23 cellular contexts compared by ENCODE assay signal in the genomic region with DNA sequence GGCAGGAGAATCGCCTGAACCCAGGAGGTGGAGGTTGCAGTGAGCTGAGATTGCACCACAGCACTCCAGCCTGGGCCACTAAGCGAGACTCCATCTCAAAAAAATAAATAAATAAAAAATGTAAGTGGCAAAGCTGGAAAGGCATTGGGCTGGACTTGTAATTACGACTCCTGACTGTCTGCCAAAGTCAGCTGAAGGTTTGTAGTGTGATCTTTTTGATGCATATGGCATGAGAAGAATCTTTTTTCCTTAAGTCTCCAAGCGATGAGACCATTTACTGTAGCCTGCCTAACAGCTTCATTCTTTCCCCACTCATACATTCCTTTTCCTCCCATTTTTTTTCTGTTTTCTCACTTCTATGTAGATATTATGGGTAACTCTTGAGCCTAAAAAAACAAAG. TPM values are rescaled to one million over a fixed set of nuclear protein-coding genes. Genes with fewer than 3 reads are reported as not detected.
DNase-seq lines count a peak whose midpoint lies in the region; TF ChIP-seq lines count a peak whose summit lies in the region.
"Had no signal": no experiment of that assay in that cellular context is flagged by ENCODE, and none has a peak within 500 bp of the region (broad histone marks: within the 10 kb centered on the region; RNA-seq: fewer than 3 reads in every experiment).

No MANE protein-coding gene starts in this region.

- intact Hi-C loops in left ventricle myocardium inferior (cut with micrococcal nuclease) (no loop called here), cardiac septum (cut with DNase I) (no loop called here), vagina (cut with DNase I) (no loop called here)

- H3K9me3 ChIP-seq in left ventricle myocardium inferior (replicated peaks) (no peaks in the 10 kb centered on the region), vagina (no peaks in the 10 kb centered on the region)
- H3K9me3 ChIP-seq: right atrium auricular region had no signal

- DNase-seq in left ventricle myocardium inferior: no peak
- no peak for DNase-seq in cardiac septum (ENCODE audit: low spot score)
- DNase-seq in choroid plexus epithelial cell (ENCODE audit: low read depth): peak; percentile 42
- DNase-seq in vagina (ENCODE audit: extremely low spot score in 2 of 2): no peak
- DNase-seq in AG08396 (ENCODE audit: low spot score): no peak
- DNase-seq in DMS53 treated with DMSO at 0.1 percent for 48 hours (lab: John Stamatoyannopoulos, UW; ENCODE audit: unreplicated experiment): no peak
- DNase-seq in activated effector memory CD4-positive, alpha-beta T cell treated with anti-CD3 and anti-CD28 coated beads, Interleukin-2, amount 50 U/mL, for 16 hours: no peak
- DNase-seq: ACHN; activated CD4-positive, alpha-beta T cell treated with anti-CD3 and anti-CD28 coated beads, Interleukin-2, amount 50 U/mL, for 48 hours; aorta; COR-L47; effector CD4-positive, alpha-beta T cell; Karpas-422; left colon; natural killer cell; NCI-H1694; NCI-H526 treated with DMSO at 0.1 percent for 48 hours; RPMI8226; stimulated activated naive CD4-positive, alpha-beta T cell treated with Interleukin-2 at 50 U/mL for 16 hours had no signal

- H3K36me3 ChIP-seq in left ventricle myocardium inferior: peaks cover 13% of the 10 kb centered on the region
- H3K36me3 ChIP-seq in vagina: no peaks in the 10 kb centered on the region

- TF ChIP-seq CTCF in left ventricle myocardium inferior (IDR thresholded peaks at IDR 0.05; ENCODE audit: borderline replicate concordance) (no peak), choroid plexus epithelial cell (conservative IDR thresholded peaks at IDR 0.05; ENCODE audit: low read depth, low read length) (no peak), nephron (IDR thresholded peaks at IDR 0.05; ENCODE audit: unreplicated experiment in 3 of 3) (no peak), vagina (IDR thresholded peaks at IDR 0.05) (no peak)

- peaks cover 96% of the 10 kb centered on the region for H3K4me1 ChIP-seq in left ventricle myocardium inferior
- H3K4me1 ChIP-seq in vagina: peaks cover 96% of the 10 kb centered on the region

- no peak for TF ChIP-seq POLR2A in vagina (IDR thresholded peaks at IDR 0.05)

- H3K27ac ChIP-seq in left ventricle myocardium inferior (replicated peaks) (peak overlapping the region; percentile 55), vagina (peak overlapping the region; percentile 42)

- H3K36me3 Mint-ChIP-seq in nephron (ENCODE audit: low read depth): peaks cover 29% of the 10 kb centered on the region
- H3K36me3 Mint-ChIP-seq: natural killer cell had no signal

- H3K27ac Mint-ChIP-seq in nephron: peak overlapping the region in 2 of 3 experiments; percentile 12 to 54
- H3K27ac Mint-ChIP-seq: natural killer cell; T-helper 2 cell treated with Interferon-gamma antibody and Interleukin-4, amounts not matched to agents 5 μg/mL and 100 μg/mL, for 36 hours had no signal

- no peaks in the 10 kb centered on the region for H3K27me3 ChIP-seq in left ventricle myocardium inferior (ENCODE audit: low read depth)
- H3K27me3 ChIP-seq in vagina: no peaks in the 10 kb centered on the region
- H3K27me3 ChIP-seq: right atrium auricular region had no signal

- no peak overlapping the region for H3K4me3 Mint-ChIP-seq in nephron
- H3K4me3 Mint-ChIP-seq: natural killer cell; T-helper 2 cell treated with Interferon-gamma antibody and Interleukin-4, amounts not matched to agents 5 μg/mL and 100 μg/mL, for 36 hours had no signal

- no peaks in the 10 kb centered on the region for H3K27me3 Mint-ChIP-seq in nephron (ENCODE audit: low read depth)

- peaks cover 45% of the 10 kb centered on the region for H3K4me1 Mint-ChIP-seq in nephron

- no peaks in the 10 kb centered on the region for H3K9me3 Mint-ChIP-seq in nephron
- H3K9me3 Mint-ChIP-seq: natural killer cell; T-helper 2 cell treated with Interferon-gamma antibody and Interleukin-4, amounts not matched to agents 5 μg/mL and 100 μg/mL, for 36 hours had no signal

- H3K4me3 ChIP-seq in left ventricle myocardium inferior (no peak overlapping the region), choroid plexus epithelial cell (ENCODE audit: low read depth, low read length) (no peak overlapping the region), vagina (no peak overlapping the region)
- H3K4me3 ChIP-seq: right atrium auricular region had no signal

RNA-seq across cellular contexts. Expression of gene CTNND1, which starts 24.8 kb away (rescaled TPM):
- total RNA-seq in left ventricle myocardium inferior (58.9 TPM), cardiac septum (73.8 TPM), vagina (179 TPM)

RNA-seq across cellular contexts. Expression of gene BTBD18, which starts 34.8 kb away (rescaled TPM):
- total RNA-seq in left ventricle myocardium inferior (not detected), cardiac septum (not detected), vagina (not detected)
- total RNA-seq: aorta, H1, left colon, natural killer cell, right atrium auricular region had no signal

RNA-seq across cellular contexts. Expression of gene SELENOH, which starts 45.1 kb away (rescaled TPM):
- 78.8 TPM for total RNA-seq in left ventricle myocardium inferior
- total RNA-seq in cardiac septum: 85.5 TPM
- total RNA-seq in vagina: 120 TPM
